In genomic region chr1:236753554-236753953, GRCh38 we compare ENCODE assay signal across 9 cellular contexts. TPM values are rescaled to one million over a fixed set of nuclear protein-coding genes. Genes with fewer than 3 reads are reported as not detected.
DNase-seq lines count a peak whose midpoint lies in the region; TF ChIP-seq lines count a peak whose summit lies in the region.
"Had no signal": no experiment of that assay in that cellular context is flagged by ENCODE, and none has a peak within 500 bp of the region (broad histone marks: within the 10 kb centered on the region; RNA-seq: fewer than 3 reads in every experiment).

No MANE protein-coding gene starts in this region.

- H3K36me3 ChIP-seq in liver (ENCODE audit: control insufficient read depth in 4 of 4, insufficient read depth in 3 of 4, low read depth in 1 of 4, low read length in 3 of 4), result no peaks in the 10 kb centered on the region
- H3K36me3 ChIP-seq in uterus, result no peaks in the 10 kb centered on the region
- H3K36me3 ChIP-seq in CD4-positive, alpha-beta memory T cell (ENCODE audit: insufficient read depth, low read length), result no peaks in the 10 kb centered on the region

- H3K9me3 ChIP-seq in liver (ENCODE audit: control insufficient read depth in 4 of 4, low read length in 3 of 4) (no peaks in the 10 kb centered on the region), uterus (no peaks in the 10 kb centered on the region)
- H3K9me3 ChIP-seq in CD4-positive, alpha-beta memory T cell (ENCODE audit: control insufficient read depth in 1 of 2, low read length in 2 of 2), result no peaks in the 10 kb centered on the region

- CTCF ChIA-PET in CD4-positive, alpha-beta memory T cell (lab: Charles Lee; ENCODE audit: partially characterized antibody), result no interaction called here

- no peaks in the 10 kb centered on the region for H3K9me3 Mint-ChIP-seq in CD4-positive, alpha-beta memory T cell

- H3K27me3 ChIP-seq in liver (ENCODE audit: control insufficient read depth in 4 of 4, insufficient read depth in 4 of 4, low read length in 3 of 4) (peaks cover 0 to 4% (median 0%) of the 10 kb centered on the region in 4 donors), uterus (no peaks in the 10 kb centered on the region)
- H3K27me3 ChIP-seq in CD4-positive, alpha-beta memory T cell (ENCODE audit: insufficient read depth, low read length), result no peaks in the 10 kb centered on the region

- peaks cover 7 to 11% of the 10 kb centered on the region in 2 donors for H3K27me3 Mint-ChIP-seq in CD4-positive, alpha-beta memory T cell

- H3K4me1 ChIP-seq in liver (ENCODE audit: control insufficient read depth in 4 of 4, insufficient read depth in 4 of 4, low read length in 3 of 4) (no peaks in the 10 kb centered on the region), uterus (no peaks in the 10 kb centered on the region)
- no peaks in the 10 kb centered on the region for H3K4me1 ChIP-seq in CD4-positive, alpha-beta memory T cell (ENCODE audit: insufficient read depth, low read length)

- peak; percentile 70 for TF ChIP-seq CTCF in LNCAP (IDR thresholded peaks at IDR 0.05)
- TF ChIP-seq CTCF in astrocyte of the cerebellum (IDR thresholded peaks at IDR 0.05; ENCODE audit: low read depth, low read length, missing control alignments), result peak; percentile 33
- peak; percentile 50 for TF ChIP-seq CTCF in liver (IDR thresholded peaks at IDR 0.05; ENCODE audit: low read depth, low read length, missing input control)
- no peak for TF ChIP-seq CTCF in uterus (IDR thresholded peaks at IDR 0.05)

- no peaks in the 10 kb centered on the region for H3K36me3 Mint-ChIP-seq in CD4-positive, alpha-beta memory T cell

- intact Hi-C loops in uterus (cut with DNase I; ENCODE audit: low total_unique reads), result no loop called here
- intact Hi-C loops in CD4-positive, alpha-beta memory T cell (cut with micrococcal nuclease), result loop anchor here (10.0 kb wide), 1 partner anchor 649 kb away; no protein-coding TSS in a partner anchor

- DNase-seq in DMS114 treated with DMSO at 0.1 percent for 48 hours (lab: John Stamatoyannopoulos, UW; ENCODE audit: unreplicated experiment) (peak; percentile 16), astrocyte of the cerebellum (ENCODE audit: low read depth) (no peak), uterus (no peak), globus pallidus (ENCODE audit: low spot score) (no peak)
- no peak for DNase-seq in CD4-positive, alpha-beta memory T cell
- no peak for DNase-seq in activated CD4-positive, alpha-beta T cell treated with anti-CD3 and anti-CD28 coated beads for 4 hours

- H3K27ac ChIP-seq in liver (ENCODE audit: low read depth in 1 of 2, low read length in 2 of 2), result no peak overlapping the region
- H3K27ac ChIP-seq in uterus, result no peak overlapping the region
- H3K27ac ChIP-seq in CD4-positive, alpha-beta memory T cell (ENCODE audit: low read depth, low read length), result no peak overlapping the region
- H3K27ac ChIP-seq: epithelial cell of prostate had no signal

- H3K4me3 Mint-ChIP-seq in CD4-positive, alpha-beta memory T cell, result no peak overlapping the region

- no peak overlapping the region for H3K27ac Mint-ChIP-seq in CD4-positive, alpha-beta memory T cell

- H3K4me1 Mint-ChIP-seq in CD4-positive, alpha-beta memory T cell, result no peaks in the 10 kb centered on the region

- WGBS in liver, result 50% methylated on average over 4 of the region's 4 CpGs

- H3K4me3 ChIP-seq in astrocyte of the cerebellum (ENCODE audit: low read depth, low read length) (no peak overlapping the region), liver (ENCODE audit: low read depth in 1 of 3, low read length in 3 of 3) (no peak overlapping the region), uterus (no peak overlapping the region)
- no peak overlapping the region for H3K4me3 ChIP-seq in CD4-positive, alpha-beta memory T cell (ENCODE audit: low read length in 2 of 2)

- POLR2A ChIA-PET in CD4-positive, alpha-beta memory T cell (lab: Charles Lee; ENCODE audit: partially characterized antibody), result no interaction called here

- TF ChIP-seq RAD21 in liver (IDR thresholded peaks at IDR 0.05), result peak; percentile 76 to 82

- TF ChIP-seq POLR2A in uterus (IDR thresholded peaks at IDR 0.05), result no peak

- no peak overlapping the region for H3K9ac ChIP-seq in liver (ENCODE audit: low read depth in 1 of 2, low read length in 2 of 2)

- in situ Hi-C loops in astrocyte of the cerebellum (cut with HindIII; ENCODE audit: low sequenced_read_pairs), result no loop called here

TF ChIP-seq in liver, 16 proteins besides CTCF, POLR2A, EP300 and RAD21:
- TF ChIP-seq ATF3 (IDR thresholded peaks at IDR 0.05) (no peak), HNF4A (conservative IDR thresholded peaks at IDR 0.05) (no peak), REST (IDR thresholded peaks at IDR 0.05) (no peak), GABPA (IDR thresholded peaks at IDR 0.05 in 1 of 2, conservative IDR thresholded peaks at IDR 0.05 in 1 of 2) (no peak), TAF1 (conservative IDR thresholded peaks at IDR 0.05) (no peak), MAX (IDR thresholded peaks at IDR 0.05) (no peak), SP1 (IDR thresholded peaks at IDR 0.05) (no peak), ZBTB33 (IDR thresholded peaks at IDR 0.05) (no peak), FOXA2 (IDR thresholded peaks at IDR 0.05) (no peak), FOXA1 (IDR thresholded peaks at IDR 0.05) (no peak), YY1 (IDR thresholded peaks at IDR 0.05) (no peak), NR2F2 (IDR thresholded peaks at IDR 0.05) (no peak), EGR1 (IDR thresholded peaks at IDR 0.05; ENCODE audit: low read depth in 2 of 2) (no peak), JUND (IDR thresholded peaks at IDR 0.05) (no peak), RXRA (IDR thresholded peaks at IDR 0.05) (no peak), HNF4G (IDR thresholded peaks at IDR 0.05) (no peak)
TF ChIP-seq in liver: peak in this region for 0.

RNA-seq across cellular contexts. Expression of gene MTR, which starts 41.5 kb away (rescaled TPM):
- total RNA-seq in liver, result 10 to 100 TPM; 12.3 to 19.0 TPM
- polyA plus RNA-seq in liver, result 1 to 10 TPM; 2.5 to 4.8 TPM
- total RNA-seq in uterus, result 10 to 100 TPM; 19.0 to 78.1 (median 47.5) TPM
- 10 to 100 TPM; 68.4 to 71.0 TPM for total RNA-seq in CD4-positive, alpha-beta memory T cell
- polyA plus RNA-seq in CD4-positive, alpha-beta memory T cell, result 10 to 100 TPM in 1 of 2 donors, 1 to 10 TPM in 1; 5.6 to 22.5 TPM

Comparison
In these comparisons a context has a peak if more than half of its experiments do, and no peak if none do; other contexts are left out.
1. CTCF ChIP-seq: peak in LNCAP (single experiment), astrocyte of the cerebellum (single experiment) and liver (single experiment); none in uterus (0 of 4).